In the genomic region with DNA sequence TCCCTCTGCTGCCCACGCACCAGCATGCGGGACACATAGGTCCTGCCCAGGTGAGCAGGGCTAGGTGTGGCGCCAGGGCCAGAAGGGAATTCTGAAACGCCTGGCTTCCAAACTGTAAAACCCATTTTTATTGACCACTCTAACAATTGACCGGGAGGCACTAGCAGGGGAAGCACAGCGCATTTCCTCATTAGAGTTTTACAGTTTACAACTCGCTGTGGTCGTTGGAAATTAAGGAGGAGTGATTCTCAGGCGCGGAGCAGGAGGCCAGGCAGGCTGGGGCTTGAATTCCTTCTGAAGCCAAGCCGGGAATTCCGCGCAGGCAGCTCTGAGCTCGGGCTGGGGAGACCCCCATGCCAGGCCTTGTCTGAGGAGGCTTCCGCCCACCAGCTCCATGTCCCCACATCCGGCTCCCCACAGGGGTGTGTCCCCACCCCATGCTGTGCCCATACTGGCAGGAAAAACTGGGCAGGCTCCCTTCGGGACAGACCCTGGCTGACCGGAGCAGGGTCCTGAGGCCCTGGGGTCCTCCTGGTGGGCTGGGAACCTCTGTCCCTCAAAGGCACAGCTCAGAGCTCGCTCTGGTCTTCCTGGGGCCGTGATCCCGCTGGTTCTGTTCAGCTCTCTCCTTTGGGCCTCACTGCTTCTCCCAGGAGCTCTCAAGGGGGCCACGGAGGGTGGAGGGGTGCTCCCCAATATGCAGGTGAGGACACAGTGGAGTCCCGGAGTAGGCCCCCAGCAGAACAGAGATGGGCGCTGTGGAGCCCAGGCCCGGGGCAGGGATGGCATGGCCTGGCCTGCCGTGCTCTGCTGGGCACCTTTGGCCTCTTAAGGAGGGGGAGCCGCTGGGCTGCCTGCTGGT, we compare ENCODE assay signal across 1 cellular context.
TF ChIP-seq lines count a peak whose summit lies in the region.

No MANE protein-coding gene starts in this region.

TF ChIP-seq in HepG2, 621 proteins besides CTCF, POLR2A, EP300 and RAD21:
- TF ChIP-seq, protein P1, sequence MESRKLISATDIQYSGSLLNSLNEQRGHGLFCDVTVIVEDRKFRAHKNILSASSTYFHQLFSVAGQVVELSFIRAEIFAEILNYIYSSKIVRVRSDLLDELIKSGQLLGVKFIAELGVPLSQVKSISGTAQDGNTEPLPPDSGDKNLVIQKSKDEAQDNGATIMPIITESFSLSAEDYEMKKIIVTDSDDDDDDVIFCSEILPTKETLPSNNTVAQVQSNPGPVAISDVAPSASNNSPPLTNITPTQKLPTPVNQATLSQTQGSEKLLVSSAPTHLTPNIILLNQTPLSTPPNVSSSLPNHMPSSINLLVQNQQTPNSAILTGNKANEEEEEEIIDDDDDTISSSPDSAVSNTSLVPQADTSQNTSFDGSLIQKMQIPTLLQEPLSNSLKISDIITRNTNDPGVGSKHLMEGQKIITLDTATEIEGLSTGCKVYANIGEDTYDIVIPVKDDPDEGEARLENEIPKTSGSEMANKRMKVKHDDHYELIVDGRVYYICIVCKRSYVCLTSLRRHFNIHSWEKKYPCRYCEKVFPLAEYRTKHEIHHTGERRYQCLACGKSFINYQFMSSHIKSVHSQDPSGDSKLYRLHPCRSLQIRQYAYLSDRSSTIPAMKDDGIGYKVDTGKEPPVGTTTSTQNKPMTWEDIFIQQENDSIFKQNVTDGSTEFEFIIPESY (CRISPR knock-in tag; IDR thresholded peaks at IDR 0.05) = peak; percentile 74; the same call in 1 of the 2 replicates
- TF ChIP-seq KDM2A (CRISPR knock-in tag; IDR thresholded peaks at IDR 0.05; ENCODE audit: borderline replicate concordance, low read depth) = no peak
TF ChIP-seq in HepG2: peak in this region for 1.
